In genomic region chr5:169195601-169196000, GRCh38 we compare ENCODE assay signal across 16 cellular contexts.
"Had no signal": no experiment of that assay in that cellular context is flagged by ENCODE, and none has a peak within 500 bp of the region (broad histone marks: within the 10 kb centered on the region; RNA-seq: fewer than 3 reads in every experiment).

No MANE protein-coding gene starts in this region.

- H3K4me1 ChIP-seq: transverse colon had no signal

- DNase-seq: activated CD8-positive, alpha-beta T cell treated with anti-CD3 and anti-CD28 coated beads for 36 hours; activated effector memory CD4-positive, alpha-beta T cell treated with anti-CD3 and anti-CD28 coated beads, Interleukin-2, amount 50 U/mL, for 16 hours; activated T-cell treated with anti-CD3 and anti-CD28 coated beads, Interleukin-2, amount 50 U/mL, for 4 hours; amygdala; glutamatergic neuron; mesendoderm; natural killer cell; retina; stimulated activated CD4-positive, alpha-beta T cell treated with anti-CD3 and anti-CD28 coated beads, Interleukin-15, amount 100 ng/mL, for 24 hours; stimulated activated CD4-positive, alpha-beta T cell treated with anti-CD3 and anti-CD28 coated beads, Interleukin-4, amount 100 ng/mL, for 1 hour; stimulated activated naive B cell treated with anti-CD40 and anti-IgM and Interleukin-4, amounts not matched to agents 10 μg/mL and 1 μg/mL and 100 μg/mL, for 72 hours; T-helper 1 cell; transverse colon; WERI-Rb-1 had no signal

- H3K27me3 ChIP-seq: neutrophil, transverse colon had no signal

- H3K9me3 ChIP-seq: neutrophil, transverse colon had no signal

- ATAC-seq: activated CD8-positive, alpha-beta T cell treated with anti-CD3 and anti-CD28 coated beads for 36 hours; activated naive CD4-positive, alpha-beta T cell treated with anti-CD3 and anti-CD28 coated beads, Interleukin-2, amount 50 U/mL, for 72 hours; activated T-cell treated with anti-CD3 and anti-CD28 coated beads, Interleukin-2, amount 50 U/mL, for 4 hours; natural killer cell; stimulated activated naive B cell treated with anti-CD40 and anti-IgM and Interleukin-4, amounts not matched to agents 10 μg/mL and 1 μg/mL and 100 μg/mL, for 72 hours had no signal

- H3K27ac ChIP-seq: neutrophil, transverse colon, WERI-Rb-1 had no signal

- H3K36me3 ChIP-seq: neutrophil, transverse colon, WERI-Rb-1 had no signal

- H3K4me3 ChIP-seq: transverse colon had no signal
